10 cellular contexts compared by ENCODE assay signal in the genomic region with DNA sequence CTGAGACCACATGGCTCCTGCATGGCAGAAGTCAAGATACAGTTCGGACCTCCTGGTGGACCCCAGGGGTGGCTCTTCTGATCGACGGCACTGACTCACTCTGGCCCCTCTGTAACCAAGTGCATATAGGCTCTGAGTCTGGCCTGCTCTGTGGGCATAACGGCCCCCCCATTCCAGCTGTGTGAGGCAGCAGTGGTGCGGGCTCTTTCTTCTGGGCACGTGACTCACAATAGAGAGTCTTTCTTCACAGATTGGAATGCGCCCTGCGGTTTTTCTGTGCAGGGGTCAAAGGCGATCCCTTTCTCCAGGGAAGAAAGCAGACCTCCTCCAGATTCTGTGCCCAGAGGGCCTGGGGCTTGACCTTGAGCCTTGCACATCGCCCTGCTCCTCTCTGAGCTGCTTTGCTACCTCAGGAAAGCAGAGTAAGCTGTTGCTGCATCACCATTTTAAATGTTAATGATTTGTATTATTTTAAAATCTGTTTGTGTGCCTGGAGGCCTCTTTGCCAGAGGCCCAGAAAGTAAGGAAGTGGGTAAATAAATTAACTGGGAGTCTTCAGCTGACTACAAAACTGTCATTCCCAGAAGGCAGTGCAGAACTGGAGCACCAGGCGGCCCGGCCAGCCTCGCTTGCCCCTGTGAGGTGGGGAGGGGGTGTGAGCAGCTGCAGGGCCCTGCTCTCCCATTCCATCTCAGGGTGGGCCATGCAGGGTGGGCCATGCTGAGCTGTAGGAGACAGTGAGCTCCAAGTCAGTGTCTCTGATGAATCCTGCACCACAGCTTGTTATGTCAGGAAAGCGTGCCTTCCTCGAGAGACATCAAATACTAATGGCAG.
DNase-seq lines count a peak whose midpoint lies in the region; FAIRE-seq and TF ChIP-seq lines count a peak whose summit lies in the region.
"Had no signal": no experiment of that assay in that cellular context is flagged by ENCODE, and none has a peak within 500 bp of the region (broad histone marks: within the 10 kb centered on the region; RNA-seq: fewer than 3 reads in every experiment).

No MANE protein-coding gene starts in this region.

- H3K4me3 ChIP-seq in SK-N-SH (ENCODE audit: low read depth in 2 of 2, low read length in 1 of 2) (no peak overlapping the region), right atrium auricular region (no peak overlapping the region), small intestine (ENCODE audit: low read depth in 1 of 2, low read length in 2 of 2) (no peak overlapping the region)

- POLR2A ChIA-PET in SK-N-SH (lab: Yijun Ruan, JAX): no interaction called here

- no peak for TF ChIP-seq EP300 in SK-N-SH (IDR thresholded peaks at IDR 0.05; ENCODE audit: borderline replicate concordance in 1 of 2, low read depth in 1 of 2, low read length in 1 of 2)

- H3K27ac ChIP-seq in SK-N-SH (ENCODE audit: low read depth in 2 of 2, low read length in 1 of 2) (no peak overlapping the region), right atrium auricular region (no peak overlapping the region), small intestine (ENCODE audit: low read depth in 1 of 2, low read length in 1 of 2) (no peak overlapping the region)
- H3K27ac ChIP-seq: 22Rv1 had no signal

- no peaks in the 10 kb centered on the region for H3K79me2 ChIP-seq in SK-N-SH (ENCODE audit: insufficient read depth)

- no peaks in the 10 kb centered on the region for H3K9me2 ChIP-seq in SK-N-SH

- H4K20me1 ChIP-seq in SK-N-SH (ENCODE audit: insufficient read depth): no peaks in the 10 kb centered on the region

- no peak for TF ChIP-seq CTCF in SK-N-SH (IDR thresholded peaks at IDR 0.05)
- TF ChIP-seq CTCF in right atrium auricular region (IDR thresholded peaks at IDR 0.05): no peak

- H3K9ac ChIP-seq in SK-N-SH: no peak overlapping the region

- DNase-seq in NCI-H2227 (lab: John Stamatoyannopoulos, UW; ENCODE audit: unreplicated experiment): peak; percentile 38
- no peak for DNase-seq in NCI-H2227 treated with DMSO at 0.1 percent for 48 hours (lab: John Stamatoyannopoulos, UW)
- DNase-seq in SK-N-SH: peak; percentile 41
- peak; percentile 66 for DNase-seq in right atrium auricular region (ENCODE audit: low spot score)
- peak; percentile 25 for DNase-seq in small intestine
- no peak for DNase-seq in HuH-7.5 (ENCODE audit: low spot score)
- no peak for DNase-seq in DMS153 treated with DMSO at 0.1 percent for 48 hours (lab: John Stamatoyannopoulos, UW; ENCODE audit: unreplicated experiment)
- DNase-seq in stimulated activated naive CD4-positive, alpha-beta T cell (lab: John Stamatoyannopoulos, UW): no peak
- DNase-seq: activated B cell treated with CpG ODN at 0.5 μM for 24 hours had no signal

- H3K4me2 ChIP-seq in SK-N-SH: no peak overlapping the region

- no peak for TF ChIP-seq RAD21 in SK-N-SH (IDR thresholded peaks at IDR 0.05; ENCODE audit: low read length)

- no peaks in the 10 kb centered on the region for H3K9me3 ChIP-seq in SK-N-SH
- peaks cover 0 to 18% of the 10 kb centered on the region in 2 donors for H3K9me3 ChIP-seq in right atrium auricular region
- no peaks in the 10 kb centered on the region for H3K9me3 ChIP-seq in small intestine (ENCODE audit: control insufficient read depth, low read depth)

- FAIRE-seq in small intestine (lab: Jason Lieb, UNC): no peak

- CTCF ChIA-PET in SK-N-SH (lab: Yijun Ruan, JAX): interaction anchor here (1.0 to 7.0 kb wide), 4 partner anchors 20 to 199 kb away, joined by 3 to 38 read pairs (median 9); a partner anchor contains a TSS

- peaks cover 0 to 17% of the 10 kb centered on the region in 2 experiments; a peak in 1 of 4 replicates for H3K4me1 ChIP-seq in SK-N-SH (ENCODE audit: control insufficient read depth in 1 of 2, insufficient read depth in 2 of 2, low read depth in 1 of 2, low read length in 1 of 2)
- peaks cover 0 to 5% of the 10 kb centered on the region in 2 donors for H3K4me1 ChIP-seq in right atrium auricular region
- H3K4me1 ChIP-seq in small intestine (ENCODE audit: control insufficient read depth in 2 of 2, insufficient read depth in 1 of 2, low read depth in 1 of 2, low read length in 1 of 2): no peaks in the 10 kb centered on the region

- H3K27me3 ChIP-seq in SK-N-SH (ENCODE audit: insufficient read depth) (no peaks in the 10 kb centered on the region; the same call in 1 of the 2 replicates), right atrium auricular region (no peaks in the 10 kb centered on the region), small intestine (ENCODE audit: control insufficient read depth in 2 of 2, insufficient read depth in 2 of 2, low read length in 2 of 2) (peaks cover 0 to 2% of the 10 kb centered on the region in 2 donors)

- H2AFZ ChIP-seq in SK-N-SH (ENCODE audit: low read depth): no peak overlapping the region

- 49% methylated on average over 13 of the region's 15 CpGs for WGBS in SK-N-SH (ENCODE audit: low lambda C conversion rate)
- WGBS in small intestine, 3 donors: 36 to 44% (median 38%) methylated on average over 15 of the region's 15 CpGs

- H3K36me3 ChIP-seq in SK-N-SH (replicated peaks in 1 of 2; ENCODE audit: control insufficient read depth in 1 of 2, insufficient read depth in 2 of 2, low read length in 1 of 2) (no peaks in the 10 kb centered on the region), right atrium auricular region (no peaks in the 10 kb centered on the region), small intestine (ENCODE audit: control insufficient read depth in 2 of 2, insufficient read depth in 2 of 2, low read length in 2 of 2) (no peaks in the 10 kb centered on the region)

- no peaks in the 10 kb centered on the region for H3F3A ChIP-seq in SK-N-SH (replicated peaks; ENCODE audit: insufficient read depth)

TF ChIP-seq in SK-N-SH, 30 proteins besides CTCF, POLR2A, EP300 and RAD21:
- no peak for TF ChIP-seq NFIC (IDR thresholded peaks at IDR 0.05; ENCODE audit: borderline replicate concordance)
- TF ChIP-seq, protein P1, sequence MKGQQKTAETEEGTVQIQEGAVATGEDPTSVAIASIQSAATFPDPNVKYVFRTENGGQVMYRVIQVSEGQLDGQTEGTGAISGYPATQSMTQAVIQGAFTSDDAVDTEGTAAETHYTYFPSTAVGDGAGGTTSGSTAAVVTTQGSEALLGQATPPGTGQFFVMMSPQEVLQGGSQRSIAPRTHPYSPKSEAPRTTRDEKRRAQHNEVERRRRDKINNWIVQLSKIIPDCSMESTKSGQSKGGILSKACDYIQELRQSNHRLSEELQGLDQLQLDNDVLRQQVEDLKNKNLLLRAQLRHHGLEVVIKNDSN (IDR thresholded peaks at IDR 0.05; ENCODE audit: borderline replicate concordance, low read depth): peak; percentile 75
- no peak for TF ChIP-seq TEAD4 (IDR thresholded peaks at IDR 0.05; ENCODE audit: borderline replicate concordance, insufficient read depth)
- TF ChIP-seq YY1 (IDR thresholded peaks at IDR 0.05; ENCODE audit: low read depth): no peak
- TF ChIP-seq, protein P2, sequence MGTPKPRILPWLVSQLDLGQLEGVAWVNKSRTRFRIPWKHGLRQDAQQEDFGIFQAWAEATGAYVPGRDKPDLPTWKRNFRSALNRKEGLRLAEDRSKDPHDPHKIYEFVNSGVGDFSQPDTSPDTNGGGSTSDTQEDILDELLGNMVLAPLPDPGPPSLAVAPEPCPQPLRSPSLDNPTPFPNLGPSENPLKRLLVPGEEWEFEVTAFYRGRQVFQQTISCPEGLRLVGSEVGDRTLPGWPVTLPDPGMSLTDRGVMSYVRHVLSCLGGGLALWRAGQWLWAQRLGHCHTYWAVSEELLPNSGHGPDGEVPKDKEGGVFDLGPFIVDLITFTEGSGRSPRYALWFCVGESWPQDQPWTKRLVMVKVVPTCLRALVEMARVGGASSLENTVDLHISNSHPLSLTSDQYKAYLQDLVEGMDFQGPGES (IDR thresholded peaks at IDR 0.05; ENCODE audit: low read depth, low read length): no peak

Comparison
In these comparisons a context has a peak if more than half of its experiments do, and no peak if none do; other contexts are left out.
1. DNase-seq: peak in NCI-H2227 (single experiment), SK-N-SH (single experiment), right atrium auricular region (single experiment) and small intestine (single experiment); none in NCI-H2227 treated with DMSO at 0.1 percent for 48 hours (single experiment), HuH-7.5 (single experiment), DMS153 treated with DMSO at 0.1 percent for 48 hours (single experiment) and stimulated activated naive CD4-positive, alpha-beta T cell (0 of 6).